Comparison of ENCODE assay signal across 21 cellular contexts in the genomic region with DNA sequence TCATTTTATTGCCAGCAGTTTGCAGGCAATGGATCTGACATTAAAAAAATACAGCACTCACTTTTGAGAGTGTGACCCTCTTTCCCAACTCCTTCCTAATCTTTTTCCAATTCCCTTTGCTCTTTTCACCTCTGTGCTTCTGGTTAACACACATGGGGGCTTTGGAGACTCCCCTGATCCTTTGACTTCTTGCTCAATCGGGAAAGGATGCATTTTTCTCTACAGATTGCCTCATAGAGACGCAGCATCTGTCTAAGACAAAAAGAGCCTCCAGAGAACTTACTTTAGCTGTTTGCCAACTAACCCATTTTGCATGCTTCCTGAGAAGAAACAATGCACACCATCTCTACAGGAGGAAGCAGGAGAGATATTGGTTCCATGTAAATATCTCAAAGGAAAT.
"Had no signal": no experiment of that assay in that cellular context is flagged by ENCODE, and none has a peak within 500 bp of the region (broad histone marks: within the 10 kb centered on the region; RNA-seq: fewer than 3 reads in every experiment).

No MANE protein-coding gene starts in this region.

- H3K9me3 ChIP-seq: esophagus muscularis mucosa, lower lobe of right lung, neutrophil, pancreas, thoracic aorta, tibial nerve, upper lobe of left lung had no signal

- H3K27me3 Mint-ChIP-seq: stimulated activated naive B cell treated with anti-CD40 and anti-IgM and Interleukin-4, amounts not matched to agents 10 μg/mL and 1 μg/mL and 100 μg/mL, for 72 hours; stimulated activated naive CD8-positive, alpha-beta T cell treated with anti-CD3 and anti-CD28 coated beads, Interleukin-15, Interleukin-2, amounts not matched to agents 100 ng/mL and 50 ng/mL, for 24 hours had no signal

- H3K27ac ChIP-seq: coronary artery, esophagus muscularis mucosa, foreskin keratinocyte, lower lobe of right lung, neutrophil, pancreas, skin epidermis, spleen, thoracic aorta, tibial nerve, upper lobe of left lung had no signal

- H3K4me3 ChIP-seq: coronary artery, esophagus muscularis mucosa, lower lobe of right lung, pancreas, skin epidermis, spleen, thoracic aorta, tibial nerve, upper lobe of left lung had no signal

- H3K4me3 Mint-ChIP-seq: immature natural killer cell; naive thymus-derived CD8-positive, alpha-beta T cell; stimulated activated naive B cell treated with anti-CD40 and anti-IgM and Interleukin-4, amounts not matched to agents 10 μg/mL and 1 μg/mL and 100 μg/mL, for 72 hours; stimulated activated naive CD8-positive, alpha-beta T cell treated with anti-CD3 and anti-CD28 coated beads, Interleukin-15, Interleukin-2, amounts not matched to agents 100 ng/mL and 50 ng/mL, for 24 hours had no signal

- H3K4me1 ChIP-seq: foreskin keratinocyte, lower lobe of right lung, pancreas, spleen, tibial nerve had no signal

- H3K36me3 Mint-ChIP-seq: immature natural killer cell; stimulated activated naive B cell treated with anti-CD40 and anti-IgM and Interleukin-4, amounts not matched to agents 10 μg/mL and 1 μg/mL and 100 μg/mL, for 72 hours had no signal

- ATAC-seq: foreskin keratinocyte; left lobe of liver; lower lobe of right lung; naive thymus-derived CD8-positive, alpha-beta T cell; pancreas; stimulated activated naive B cell treated with anti-CD40 and anti-IgM and Interleukin-4, amounts not matched to agents 10 μg/mL and 1 μg/mL and 100 μg/mL, for 72 hours had no signal

- H3K27ac Mint-ChIP-seq: immature natural killer cell; naive thymus-derived CD8-positive, alpha-beta T cell; stimulated activated naive B cell treated with anti-CD40 and anti-IgM and Interleukin-4, amounts not matched to agents 10 μg/mL and 1 μg/mL and 100 μg/mL, for 72 hours; stimulated activated naive CD8-positive, alpha-beta T cell treated with anti-CD3 and anti-CD28 coated beads, Interleukin-15, Interleukin-2, amounts not matched to agents 100 ng/mL and 50 ng/mL, for 24 hours had no signal

- DNase-seq: dermis blood vessel endothelial cell; effector memory CD4-positive, alpha-beta T cell; foreskin keratinocyte; glutamatergic neuron; hypothalamus; immature natural killer cell; islet precursor cell; lower lobe of right lung; naive thymus-derived CD8-positive, alpha-beta T cell; pancreas; spleen; stimulated activated naive B cell treated with anti-CD40 and anti-IgM and Interleukin-4, amounts not matched to agents 10 μg/mL and 1 μg/mL and 100 μg/mL, for 72 hours; upper lobe of left lung had no signal

- H3K36me3 ChIP-seq: esophagus muscularis mucosa, lower lobe of right lung, neutrophil, pancreas, spleen, thoracic aorta, tibial nerve, upper lobe of left lung had no signal

- H3K4me1 Mint-ChIP-seq: immature natural killer cell; naive thymus-derived CD8-positive, alpha-beta T cell; stimulated activated naive B cell treated with anti-CD40 and anti-IgM and Interleukin-4, amounts not matched to agents 10 μg/mL and 1 μg/mL and 100 μg/mL, for 72 hours had no signal

- H3K27me3 ChIP-seq: esophagus muscularis mucosa, foreskin keratinocyte, neutrophil, pancreas, spleen, tibial nerve, upper lobe of left lung had no signal
